Comparison of ENCODE assay signal across 16 cellular contexts in genomic region chr2:17441790-17442189, GRCh38.
"Had no signal": no experiment of that assay in that cellular context is flagged by ENCODE, and none has a peak within 500 bp of the region (broad histone marks: within the 10 kb centered on the region; RNA-seq: fewer than 3 reads in every experiment).

No MANE protein-coding gene starts in this region.

- H3K36me3 Mint-ChIP-seq: naive B cell had no signal

- H3K27me3 ChIP-seq: adrenal gland, body of pancreas, colonic mucosa, gastrocnemius medialis, transverse colon had no signal

- H3K27ac ChIP-seq: adrenal gland, body of pancreas, colonic mucosa, gastrocnemius medialis, parathyroid adenoma, transverse colon had no signal

- ATAC-seq: activated CD8-positive, alpha-beta T cell treated with anti-CD3 and anti-CD28 coated beads for 36 hours; activated T-cell treated with anti-CD3 and anti-CD28 coated beads, Interleukin-2, amount 50 U/mL, for 4 hours; body of pancreas; gastrocnemius medialis; left lobe of liver; stimulated activated naive CD8-positive, alpha-beta T cell treated with anti-CD3 and anti-CD28 coated beads, Interleukin-15, Interleukin-2, amounts not matched to agents 100 U/mL and 50 U/mL, for 24 hours had no signal

- H3K27ac Mint-ChIP-seq: activated CD8-positive, alpha-beta T cell treated with anti-CD3 and anti-CD28 coated beads for 36 hours; T-helper 1 cell treated with Interleukin-12 subunit alpha and Interleukin-12 subunit beta and Interleukin-4 antibody, amounts not matched to agents 30 μg/mL and 1 μg/mL, for 36 hours had no signal

- DNase-seq: activated CD4-positive, alpha-beta T cell treated with anti-CD3 and anti-CD28 coated beads for 48 hours; activated CD8-positive, alpha-beta T cell treated with anti-CD3 and anti-CD28 coated beads for 36 hours; activated effector memory CD4-positive, alpha-beta T cell treated with Interleukin-2 at 50 U/mL for 16 hours; activated naive CD4-positive, alpha-beta T cell treated with anti-CD3 and anti-CD28 coated beads, Interleukin-2, amount 50 U/mL, for 16 hours; activated T-cell treated with anti-CD3 and anti-CD28 coated beads, Interleukin-2, amount 50 U/mL, for 4 hours; adrenal gland; body of pancreas; colonic mucosa; gastrocnemius medialis; naive B cell; stimulated activated CD4-positive, alpha-beta T cell treated with anti-CD3 and anti-CD28 coated beads, Interleukin-4, amount 100 ng/mL, for 4 hours; stimulated activated naive CD8-positive, alpha-beta T cell treated with anti-CD3 and anti-CD28 coated beads, Interleukin-15, Interleukin-2, amounts not matched to agents 100 U/mL and 50 U/mL, for 24 hours; transverse colon had no signal

- H3K27me3 Mint-ChIP-seq: activated CD8-positive, alpha-beta T cell treated with anti-CD3 and anti-CD28 coated beads for 36 hours had no signal

- H3K4me1 Mint-ChIP-seq: naive B cell had no signal

- H3K4me1 ChIP-seq: adrenal gland, body of pancreas, colonic mucosa, gastrocnemius medialis, parathyroid adenoma, transverse colon had no signal

- H3K4me3 ChIP-seq: adrenal gland, body of pancreas, colonic mucosa, gastrocnemius medialis, transverse colon had no signal

- H3K9me3 ChIP-seq: adrenal gland, body of pancreas, colonic mucosa, gastrocnemius medialis, transverse colon had no signal

- H3K9me3 Mint-ChIP-seq: activated T-cell treated with anti-CD3 and anti-CD28 coated beads, Interleukin-2, amount 50 U/mL, for 4 hours had no signal

- H3K9ac ChIP-seq: parathyroid adenoma had no signal

- H3K4me3 Mint-ChIP-seq: activated CD8-positive, alpha-beta T cell treated with anti-CD3 and anti-CD28 coated beads for 36 hours; activated T-cell treated with anti-CD3 and anti-CD28 coated beads, Interleukin-2, amount 50 U/mL, for 4 hours; naive B cell; T-helper 1 cell treated with Interleukin-12 subunit alpha and Interleukin-12 subunit beta and Interleukin-4 antibody, amounts not matched to agents 30 μg/mL and 1 μg/mL, for 36 hours had no signal

- H3K36me3 ChIP-seq: adrenal gland, colonic mucosa, gastrocnemius medialis, transverse colon had no signal
